1 cellular context compared by ENCODE assay signal in genomic region chr12:118371354-118372282, GRCh38.
TF ChIP-seq lines count a peak whose summit lies in the region.

No MANE protein-coding gene starts in this region.

TF ChIP-seq in H1, 55 proteins besides CTCF, POLR2A, EP300 and RAD21 (continued from another document):
- TF ChIP-seq, protein P1, sequence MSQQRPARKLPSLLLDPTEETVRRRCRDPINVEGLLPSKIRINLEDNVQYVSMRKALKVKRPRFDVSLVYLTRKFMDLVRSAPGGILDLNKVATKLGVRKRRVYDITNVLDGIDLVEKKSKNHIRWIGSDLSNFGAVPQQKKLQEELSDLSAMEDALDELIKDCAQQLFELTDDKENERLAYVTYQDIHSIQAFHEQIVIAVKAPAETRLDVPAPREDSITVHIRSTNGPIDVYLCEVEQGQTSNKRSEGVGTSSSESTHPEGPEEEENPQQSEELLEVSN (IDR thresholded peaks at IDR 0.05): no peak
- no peak for TF ChIP-seq BACH1 (IDR thresholded peaks at IDR 0.05; ENCODE audit: low read length)
- no peak for TF ChIP-seq TCF12 (IDR thresholded peaks at IDR 0.05; ENCODE audit: low read depth, low read length)
- TF ChIP-seq RBBP5 (IDR thresholded peaks at IDR 0.05; ENCODE audit: borderline replicate concordance, low read depth, low read length): peak; percentile 65; the same call in 1 of the 2 replicates
- peak; percentile 70 for TF ChIP-seq EZH2 (IDR thresholded peaks at IDR 0.05; ENCODE audit: low read depth, low read length, severe bottlenecking)
- TF ChIP-seq GTF2F1 (IDR thresholded peaks at IDR 0.05; ENCODE audit: borderline replicate concordance, low read depth, low read length): no peak
- TF ChIP-seq CHD1 (IDR thresholded peaks at IDR 0.05; ENCODE audit: low read depth, low read length): no peak
- TF ChIP-seq EGR1 (IDR thresholded peaks at IDR 0.05; ENCODE audit: borderline replicate concordance, low read depth, low read length): no peak
TF ChIP-seq in H1: peak in this region for 6.
